Comparison of ENCODE assay signal across 29 cellular contexts in genomic region chr7:4434306-4434705, GRCh38.
"Had no signal": no experiment of that assay in that cellular context is flagged by ENCODE, and none has a peak within 500 bp of the region (broad histone marks: within the 10 kb centered on the region; RNA-seq: fewer than 3 reads in every experiment).

No MANE protein-coding gene starts in this region.

- DNase-seq: heart right ventricle; kidney glomerular epithelial cell; left cardiac atrium; left lung; lower lobe of right lung; mammary epithelial cell; mesenchymal stem cell; naive thymus-derived CD8-positive, alpha-beta T cell; nephron progenitor cell; occipital lobe; ovary; right lobe of liver; stimulated activated CD4-positive, alpha-beta T cell treated with anti-CD3 and anti-CD28 coated beads, Interleukin-1b, Interleukin-23, amount 100 ng/mL, for 48 hours; stimulated activated CD4-positive, alpha-beta T cell treated with anti-CD3 and anti-CD28 coated beads, Interleukin-2, amount 100 ng/mL, for 48 hours; stimulated activated CD4-positive, alpha-beta T cell treated with anti-CD3 and anti-CD28 coated beads, Interleukin-4, amount 100 ng/mL, for 4 hours; stimulated activated CD8-positive, alpha-beta memory T cell treated with anti-CD3 and anti-CD28 coated beads, Interleukin-4, amount 100 ng/mL, for 48 hours; stimulated activated naive CD8-positive, alpha-beta T cell treated with anti-CD3 and anti-CD28 coated beads, Interleukin-15, Interleukin-2, amounts not matched to agents 100 U/mL and 50 U/mL, for 24 hours; stomach; tibial artery had no signal

- H3K27ac Mint-ChIP-seq: naive thymus-derived CD8-positive, alpha-beta T cell; nephron progenitor cell; neural progenitor cell; stimulated activated memory B cell treated with anti-CD40 and anti-IgM and Interleukin-4, amounts not matched to agents 10 μg/mL and 1 μg/mL and 100 μg/mL, for 72 hours had no signal

- H3K4me1 ChIP-seq: heart right ventricle, left lung, lower lobe of right lung, neural progenitor cell, prostate gland, right atrium auricular region, right lobe of liver, tibial artery, upper lobe of left lung had no signal

- H3K4me1 Mint-ChIP-seq: naive thymus-derived CD8-positive, alpha-beta T cell; nephron progenitor cell; stimulated activated memory B cell treated with anti-CD40 and anti-IgM and Interleukin-4, amounts not matched to agents 10 μg/mL and 1 μg/mL and 100 μg/mL, for 72 hours had no signal

- H3K4me3 ChIP-seq: hepatocyte, left lung, lower lobe of right lung, neural progenitor cell, ovary, prostate gland, right atrium auricular region, right lobe of liver, smooth muscle cell, stomach, thoracic aorta, tibial artery, upper lobe of left lung had no signal

- FAIRE-seq: keratinocyte had no signal

- H3K9me3 ChIP-seq: neutrophil, ovary, prostate gland had no signal

- ATAC-seq: heart right ventricle; left cardiac atrium; left lung; lower lobe of right lung; naive thymus-derived CD8-positive, alpha-beta T cell; right lobe of liver; stimulated activated memory B cell treated with anti-CD40 and anti-IgM and Interleukin-4, amounts not matched to agents 10 μg/mL and 1 μg/mL and 100 μg/mL, for 72 hours; stimulated activated naive CD8-positive, alpha-beta T cell treated with anti-CD3 and anti-CD28 coated beads, Interleukin-15, Interleukin-2, amounts not matched to agents 100 U/mL and 50 U/mL, for 24 hours had no signal

- H3K36me3 ChIP-seq: heart right ventricle, left lung, lower lobe of right lung, neural progenitor cell, neutrophil, ovary, prostate gland, right atrium auricular region, right lobe of liver, stomach, thoracic aorta, tibial artery, upper lobe of left lung had no signal

- H3K27ac ChIP-seq: heart right ventricle, hepatocyte, left lung, lower lobe of right lung, neural progenitor cell, neutrophil, ovary, prostate gland, right atrium auricular region, right lobe of liver, stomach, thoracic aorta, tibial artery, upper lobe of left lung had no signal

- H3K4me3 Mint-ChIP-seq: naive thymus-derived CD8-positive, alpha-beta T cell; nephron progenitor cell; neural progenitor cell; stimulated activated memory B cell treated with anti-CD40 and anti-IgM and Interleukin-4, amounts not matched to agents 10 μg/mL and 1 μg/mL and 100 μg/mL, for 72 hours had no signal

- H3K36me3 Mint-ChIP-seq: neural progenitor cell; stimulated activated memory B cell treated with anti-CD40 and anti-IgM and Interleukin-4, amounts not matched to agents 10 μg/mL and 1 μg/mL and 100 μg/mL, for 72 hours had no signal

- H3K27me3 ChIP-seq: heart right ventricle, hepatocyte, neural progenitor cell, neutrophil, ovary, right atrium auricular region, right lobe of liver, upper lobe of left lung had no signal
